1 cellular context compared by ENCODE assay signal in genomic region chr3:196969660-196970546, GRCh38.
TF ChIP-seq lines count a peak whose summit lies in the region.

No MANE protein-coding gene starts in this region.

TF ChIP-seq in K562, 482 proteins besides CTCF, POLR2A, EP300 and RAD21 (continued from another document and continues in another):
- no peak for TF ChIP-seq NELFE (IDR thresholded peaks at IDR 0.05; ENCODE audit: insufficient read depth, insufficient read length)
- TF ChIP-seq MXD1 (CRISPR knock-in tag; IDR thresholded peaks at IDR 0.05; ENCODE audit: borderline replicate concordance, poor library complexity, severe bottlenecking), result no peak
- no peak for TF ChIP-seq SLC30A9 (CRISPR knock-in tag; IDR thresholded peaks at IDR 0.05)
- no peak for TF ChIP-seq MAFF (IDR thresholded peaks at IDR 0.05; ENCODE audit: low read length)
- peak; percentile 98 for TF ChIP-seq L3MBTL2 (IDR thresholded peaks at IDR 0.05)
- no peak for TF ChIP-seq ATF3 (IDR thresholded peaks at IDR 0.05)
- TF ChIP-seq ATF3 (CRISPR knock-in tag; conservative IDR thresholded peaks at IDR 0.05), result no peak
- no peak for TF ChIP-seq MXI1 (IDR thresholded peaks at IDR 0.05; ENCODE audit: low read depth, low read length)
- TF ChIP-seq ZNF133 (CRISPR knock-in tag; IDR thresholded peaks at IDR 0.05), result no peak
- no peak for TF ChIP-seq ZNF174 (CRISPR knock-in tag; IDR thresholded peaks at IDR 0.05)
- no peak for TF ChIP-seq ZSCAN29 (IDR thresholded peaks at IDR 0.05)
- TF ChIP-seq, protein P1, sequence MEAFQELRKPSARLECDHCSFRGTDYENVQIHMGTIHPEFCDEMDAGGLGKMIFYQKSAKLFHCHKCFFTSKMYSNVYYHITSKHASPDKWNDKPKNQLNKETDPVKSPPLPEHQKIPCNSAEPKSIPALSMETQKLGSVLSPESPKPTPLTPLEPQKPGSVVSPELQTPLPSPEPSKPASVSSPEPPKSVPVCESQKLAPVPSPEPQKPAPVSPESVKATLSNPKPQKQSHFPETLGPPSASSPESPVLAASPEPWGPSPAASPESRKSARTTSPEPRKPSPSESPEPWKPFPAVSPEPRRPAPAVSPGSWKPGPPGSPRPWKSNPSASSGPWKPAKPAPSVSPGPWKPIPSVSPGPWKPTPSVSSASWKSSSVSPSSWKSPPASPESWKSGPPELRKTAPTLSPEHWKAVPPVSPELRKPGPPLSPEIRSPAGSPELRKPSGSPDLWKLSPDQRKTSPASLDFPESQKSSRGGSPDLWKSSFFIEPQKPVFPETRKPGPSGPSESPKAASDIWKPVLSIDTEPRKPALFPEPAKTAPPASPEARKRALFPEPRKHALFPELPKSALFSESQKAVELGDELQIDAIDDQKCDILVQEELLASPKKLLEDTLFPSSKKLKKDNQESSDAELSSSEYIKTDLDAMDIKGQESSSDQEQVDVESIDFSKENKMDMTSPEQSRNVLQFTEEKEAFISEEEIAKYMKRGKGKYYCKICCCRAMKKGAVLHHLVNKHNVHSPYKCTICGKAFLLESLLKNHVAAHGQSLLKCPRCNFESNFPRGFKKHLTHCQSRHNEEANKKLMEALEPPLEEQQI (IDR thresholded peaks at IDR 0.05), result no peak
- TF ChIP-seq KDM5B (IDR thresholded peaks at IDR 0.05; ENCODE audit: insufficient replicate concordance, low read depth, low read length), result no peak
- no peak for TF ChIP-seq CHD1 (IDR thresholded peaks at IDR 0.05; ENCODE audit: low read length)
- no peak for TF ChIP-seq FOXA1 (IDR thresholded peaks at IDR 0.05; ENCODE audit: borderline replicate concordance)
- TF ChIP-seq HEY1 (CRISPR knock-in tag; IDR thresholded peaks at IDR 0.05; ENCODE audit: borderline replicate concordance), result no peak
- no peak for TF ChIP-seq KAT7 (CRISPR knock-in tag; IDR thresholded peaks at IDR 0.05; ENCODE audit: borderline replicate concordance)
- TF ChIP-seq MYNN (IDR thresholded peaks at IDR 0.05), result no peak
- TF ChIP-seq MYNN (CRISPR knock-in tag; IDR thresholded peaks at IDR 0.05), result no peak
- TF ChIP-seq, protein P2, sequence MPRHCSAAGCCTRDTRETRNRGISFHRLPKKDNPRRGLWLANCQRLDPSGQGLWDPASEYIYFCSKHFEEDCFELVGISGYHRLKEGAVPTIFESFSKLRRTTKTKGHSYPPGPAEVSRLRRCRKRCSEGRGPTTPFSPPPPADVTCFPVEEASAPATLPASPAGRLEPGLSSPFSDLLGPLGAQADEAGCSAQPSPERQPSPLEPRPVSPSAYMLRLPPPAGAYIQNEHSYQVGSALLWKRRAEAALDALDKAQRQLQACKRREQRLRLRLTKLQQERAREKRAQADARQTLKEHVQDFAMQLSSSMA (CRISPR knock-in tag; IDR thresholded peaks at IDR 0.05), result 0 out of 2 replicates have a peak, but pooled peaks have one; percentile 14
- no peak for TF ChIP-seq DIDO1 (tag; IDR thresholded peaks at IDR 0.05; ENCODE audit: low read depth)
- TF ChIP-seq ZNF384 (IDR thresholded peaks at IDR 0.05; ENCODE audit: low read depth, low read length), result no peak
- no peak for TF ChIP-seq RFX7 (CRISPR knock-in tag; IDR thresholded peaks at IDR 0.05)
- TF ChIP-seq DMBX1 (CRISPR knock-in tag; IDR thresholded peaks at IDR 0.05; ENCODE audit: borderline replicate concordance), result peak; percentile 22; the same call in 1 of the 2 replicates
- TF ChIP-seq FOXK1 (CRISPR knock-in tag; IDR thresholded peaks at IDR 0.05; ENCODE audit: borderline replicate concordance), result no peak
- TF ChIP-seq NFIX (CRISPR knock-in tag; IDR thresholded peaks at IDR 0.05; ENCODE audit: low read depth), result no peak
- no peak for TF ChIP-seq TCF7L2 (IDR thresholded peaks at IDR 0.05; ENCODE audit: low read depth, low read length)
- no peak for TF ChIP-seq RNF2 (IDR thresholded peaks at IDR 0.05)
- no peak for TF ChIP-seq MYBL2 (IDR thresholded peaks at IDR 0.05; ENCODE audit: low read depth)
- no peak for TF ChIP-seq MYBL2 (CRISPR knock-in tag; IDR thresholded peaks at IDR 0.05; ENCODE audit: borderline replicate concordance)
- TF ChIP-seq, protein P3, sequence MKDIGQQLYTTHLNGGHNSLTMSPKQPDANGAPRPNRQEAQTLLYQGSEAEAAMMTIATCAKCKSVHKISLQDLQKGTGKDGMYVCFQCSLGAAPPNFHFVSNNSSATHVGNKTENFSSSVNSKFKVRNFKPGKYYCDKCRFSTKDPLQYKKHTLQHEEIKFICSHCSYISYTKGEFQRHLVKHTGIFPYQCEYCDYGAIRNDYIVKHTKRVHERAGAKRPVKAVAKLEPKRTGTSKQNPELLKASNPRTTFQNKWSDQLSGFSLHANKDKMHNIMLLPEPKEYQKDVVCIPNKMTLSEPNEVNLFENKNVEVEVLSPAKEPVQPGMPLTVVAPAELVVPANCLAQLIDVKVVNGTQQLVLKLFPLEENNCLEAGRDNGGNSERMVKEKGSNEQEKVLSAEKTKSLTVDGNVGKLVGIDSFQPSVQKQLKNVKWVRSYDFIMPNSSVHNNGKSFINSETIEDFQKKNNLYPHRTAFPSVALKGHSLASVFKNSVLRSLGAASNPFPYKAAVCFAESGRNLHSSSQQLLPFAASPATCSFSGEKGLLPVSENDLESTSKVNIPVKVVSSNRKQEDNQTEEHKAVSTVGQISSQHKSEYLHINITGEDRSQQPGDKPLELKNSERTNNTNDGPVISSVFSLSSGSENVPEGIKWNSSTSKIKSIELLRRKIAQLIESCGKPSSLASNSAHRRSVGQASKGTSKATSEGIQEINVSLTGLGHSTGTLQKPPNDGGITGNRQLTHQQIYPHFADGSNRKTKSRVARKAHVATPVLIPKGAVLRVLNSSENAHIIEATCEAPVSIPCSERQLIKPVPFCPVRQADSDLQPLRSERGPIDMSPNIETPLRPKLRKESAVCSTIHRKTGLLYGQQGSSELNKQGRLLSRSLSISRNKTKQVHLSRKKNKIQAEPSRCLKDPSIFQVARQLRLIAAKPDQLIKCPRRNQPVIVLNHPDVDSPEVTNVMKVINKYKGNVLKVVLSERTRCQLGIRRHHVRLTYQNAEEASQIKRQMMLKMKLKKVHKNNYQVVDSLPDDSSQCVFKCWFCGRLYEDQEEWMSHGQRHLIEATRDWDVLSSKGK (CRISPR knock-in tag; IDR thresholded peaks at IDR 0.05), result no peak
- TF ChIP-seq MCM7 (IDR thresholded peaks at IDR 0.05), result no peak
- TF ChIP-seq, protein P4, sequence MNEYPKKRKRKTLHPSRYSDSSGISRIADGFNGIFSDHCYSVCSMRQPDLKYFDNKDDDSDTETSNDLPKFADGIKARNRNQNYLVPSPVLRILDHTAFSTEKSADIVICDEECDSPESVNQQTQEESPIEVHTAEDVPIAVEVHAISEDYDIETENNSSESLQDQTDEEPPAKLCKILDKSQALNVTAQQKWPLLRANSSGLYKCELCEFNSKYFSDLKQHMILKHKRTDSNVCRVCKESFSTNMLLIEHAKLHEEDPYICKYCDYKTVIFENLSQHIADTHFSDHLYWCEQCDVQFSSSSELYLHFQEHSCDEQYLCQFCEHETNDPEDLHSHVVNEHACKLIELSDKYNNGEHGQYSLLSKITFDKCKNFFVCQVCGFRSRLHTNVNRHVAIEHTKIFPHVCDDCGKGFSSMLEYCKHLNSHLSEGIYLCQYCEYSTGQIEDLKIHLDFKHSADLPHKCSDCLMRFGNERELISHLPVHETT (CRISPR knock-in tag; conservative IDR thresholded peaks at IDR 0.05 in 1 of 2, IDR thresholded peaks at IDR 0.05 in 1 of 2), result no peak
- no peak for TF ChIP-seq ZNF507 (tag; conservative IDR thresholded peaks at IDR 0.05)
- TF ChIP-seq, protein P5, sequence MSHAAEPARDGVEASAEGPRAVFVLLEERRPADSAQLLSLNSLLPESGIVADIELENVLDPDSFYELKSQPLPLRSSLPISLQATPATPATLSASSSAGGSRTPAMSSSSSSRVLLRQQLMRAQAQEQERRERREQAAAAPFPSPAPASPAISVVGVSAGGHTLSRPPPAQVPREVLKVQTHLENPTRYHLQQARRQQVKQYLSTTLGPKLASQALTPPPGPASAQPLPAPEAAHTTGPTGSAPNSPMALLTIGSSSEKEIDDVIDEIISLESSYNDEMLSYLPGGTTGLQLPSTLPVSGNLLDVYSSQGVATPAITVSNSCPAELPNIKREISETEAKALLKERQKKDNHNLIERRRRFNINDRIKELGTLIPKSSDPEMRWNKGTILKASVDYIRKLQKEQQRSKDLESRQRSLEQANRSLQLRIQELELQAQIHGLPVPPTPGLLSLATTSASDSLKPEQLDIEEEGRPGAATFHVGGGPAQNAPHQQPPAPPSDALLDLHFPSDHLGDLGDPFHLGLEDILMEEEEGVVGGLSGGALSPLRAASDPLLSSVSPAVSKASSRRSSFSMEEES (CRISPR knock-in tag; IDR thresholded peaks at IDR 0.05), result no peak
- TF ChIP-seq, protein P6, sequence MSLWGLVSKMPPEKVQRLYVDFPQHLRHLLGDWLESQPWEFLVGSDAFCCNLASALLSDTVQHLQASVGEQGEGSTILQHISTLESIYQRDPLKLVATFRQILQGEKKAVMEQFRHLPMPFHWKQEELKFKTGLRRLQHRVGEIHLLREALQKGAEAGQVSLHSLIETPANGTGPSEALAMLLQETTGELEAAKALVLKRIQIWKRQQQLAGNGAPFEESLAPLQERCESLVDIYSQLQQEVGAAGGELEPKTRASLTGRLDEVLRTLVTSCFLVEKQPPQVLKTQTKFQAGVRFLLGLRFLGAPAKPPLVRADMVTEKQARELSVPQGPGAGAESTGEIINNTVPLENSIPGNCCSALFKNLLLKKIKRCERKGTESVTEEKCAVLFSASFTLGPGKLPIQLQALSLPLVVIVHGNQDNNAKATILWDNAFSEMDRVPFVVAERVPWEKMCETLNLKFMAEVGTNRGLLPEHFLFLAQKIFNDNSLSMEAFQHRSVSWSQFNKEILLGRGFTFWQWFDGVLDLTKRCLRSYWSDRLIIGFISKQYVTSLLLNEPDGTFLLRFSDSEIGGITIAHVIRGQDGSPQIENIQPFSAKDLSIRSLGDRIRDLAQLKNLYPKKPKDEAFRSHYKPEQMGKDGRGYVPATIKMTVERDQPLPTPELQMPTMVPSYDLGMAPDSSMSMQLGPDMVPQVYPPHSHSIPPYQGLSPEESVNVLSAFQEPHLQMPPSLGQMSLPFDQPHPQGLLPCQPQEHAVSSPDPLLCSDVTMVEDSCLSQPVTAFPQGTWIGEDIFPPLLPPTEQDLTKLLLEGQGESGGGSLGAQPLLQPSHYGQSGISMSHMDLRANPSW (CRISPR knock-in tag; IDR thresholded peaks at IDR 0.05), result no peak
- TF ChIP-seq TEAD1 (CRISPR knock-in tag; IDR thresholded peaks at IDR 0.05), result no peak; a peak in 1 of 4 replicates
- TF ChIP-seq SREBF1 (IDR thresholded peaks at IDR 0.05; ENCODE audit: borderline replicate concordance, low read depth, low read length), result no peak
- no peak for TF ChIP-seq ZNF57 (CRISPR knock-in tag; IDR thresholded peaks at IDR 0.05)
- peak; percentile 85 for TF ChIP-seq E2F3 (CRISPR knock-in tag; IDR thresholded peaks at IDR 0.05)
- TF ChIP-seq NONO (IDR thresholded peaks at IDR 0.05; ENCODE audit: low read depth in 2 of 2, low read length in 1 of 2), result peak; percentile 22 to 82; a peak in 3 of 4 replicates
- TF ChIP-seq TCF7 (IDR thresholded peaks at IDR 0.05; ENCODE audit: borderline replicate concordance), result no peak
- peak; percentile 93 for TF ChIP-seq ZBTB7A (IDR thresholded peaks at IDR 0.05; ENCODE audit: borderline replicate concordance, control insufficient read depth, low read depth, low read length)
- TF ChIP-seq PCBP1 (IDR thresholded peaks at IDR 0.05; ENCODE audit: low read depth, low read length, poor library complexity, severe bottlenecking), result no peak
- TF ChIP-seq TARDBP (IDR thresholded peaks at IDR 0.05), result 0 out of 2 replicates have a peak, but pooled peaks have one; percentile 20
- no peak for TF ChIP-seq ZNF445 (CRISPR knock-in tag; IDR thresholded peaks at IDR 0.05; ENCODE audit: low read depth)
- TF ChIP-seq SAFB (IDR thresholded peaks at IDR 0.05; ENCODE audit: borderline replicate concordance, low read depth, low read length), result peak; percentile 86
- no peak for TF ChIP-seq PURB (CRISPR knock-in tag; IDR thresholded peaks at IDR 0.05; ENCODE audit: low read depth)
- TF ChIP-seq ZNF347 (CRISPR knock-in tag; IDR thresholded peaks at IDR 0.05; ENCODE audit: low read depth), result no peak
- TF ChIP-seq, protein P7, sequence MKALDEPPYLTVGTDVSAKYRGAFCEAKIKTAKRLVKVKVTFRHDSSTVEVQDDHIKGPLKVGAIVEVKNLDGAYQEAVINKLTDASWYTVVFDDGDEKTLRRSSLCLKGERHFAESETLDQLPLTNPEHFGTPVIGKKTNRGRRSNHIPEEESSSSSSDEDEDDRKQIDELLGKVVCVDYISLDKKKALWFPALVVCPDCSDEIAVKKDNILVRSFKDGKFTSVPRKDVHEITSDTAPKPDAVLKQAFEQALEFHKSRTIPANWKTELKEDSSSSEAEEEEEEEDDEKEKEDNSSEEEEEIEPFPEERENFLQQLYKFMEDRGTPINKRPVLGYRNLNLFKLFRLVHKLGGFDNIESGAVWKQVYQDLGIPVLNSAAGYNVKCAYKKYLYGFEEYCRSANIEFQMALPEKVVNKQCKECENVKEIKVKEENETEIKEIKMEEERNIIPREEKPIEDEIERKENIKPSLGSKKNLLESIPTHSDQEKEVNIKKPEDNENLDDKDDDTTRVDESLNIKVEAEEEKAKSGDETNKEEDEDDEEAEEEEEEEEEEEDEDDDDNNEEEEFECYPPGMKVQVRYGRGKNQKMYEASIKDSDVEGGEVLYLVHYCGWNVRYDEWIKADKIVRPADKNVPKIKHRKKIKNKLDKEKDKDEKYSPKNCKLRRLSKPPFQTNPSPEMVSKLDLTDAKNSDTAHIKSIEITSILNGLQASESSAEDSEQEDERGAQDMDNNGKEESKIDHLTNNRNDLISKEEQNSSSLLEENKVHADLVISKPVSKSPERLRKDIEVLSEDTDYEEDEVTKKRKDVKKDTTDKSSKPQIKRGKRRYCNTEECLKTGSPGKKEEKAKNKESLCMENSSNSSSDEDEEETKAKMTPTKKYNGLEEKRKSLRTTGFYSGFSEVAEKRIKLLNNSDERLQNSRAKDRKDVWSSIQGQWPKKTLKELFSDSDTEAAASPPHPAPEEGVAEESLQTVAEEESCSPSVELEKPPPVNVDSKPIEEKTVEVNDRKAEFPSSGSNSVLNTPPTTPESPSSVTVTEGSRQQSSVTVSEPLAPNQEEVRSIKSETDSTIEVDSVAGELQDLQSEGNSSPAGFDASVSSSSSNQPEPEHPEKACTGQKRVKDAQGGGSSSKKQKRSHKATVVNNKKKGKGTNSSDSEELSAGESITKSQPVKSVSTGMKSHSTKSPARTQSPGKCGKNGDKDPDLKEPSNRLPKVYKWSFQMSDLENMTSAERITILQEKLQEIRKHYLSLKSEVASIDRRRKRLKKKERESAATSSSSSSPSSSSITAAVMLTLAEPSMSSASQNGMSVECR (CRISPR knock-in tag; IDR thresholded peaks at IDR 0.05), result peak; percentile 66
- no peak for TF ChIP-seq SMARCA5 (IDR thresholded peaks at IDR 0.05)
